Comparison of ENCODE assay signal across 20 cellular contexts in genomic region chr1:64886877-64887276, GRCh38.
DNase-seq lines count a peak whose midpoint lies in the region; FAIRE-seq lines count a peak whose summit lies in the region.
"Had no signal": no experiment of that assay in that cellular context is flagged by ENCODE, and none has a peak within 500 bp of the region (broad histone marks: within the 10 kb centered on the region; RNA-seq: fewer than 3 reads in every experiment).

No MANE protein-coding gene starts in this region.

- H3K9me3 Mint-ChIP-seq in activated naive CD8-positive, alpha-beta T cell (ENCODE audit: low read depth) = no peaks in the 10 kb centered on the region
- H3K9me3 Mint-ChIP-seq in activated naive CD8-positive, alpha-beta T cell treated with anti-CD3 and anti-CD28 coated beads for 36 hours = no peaks in the 10 kb centered on the region
- H3K9me3 Mint-ChIP-seq: activated CD4-positive, alpha-beta T cell treated with anti-CD3 and anti-CD28 coated beads, Interleukin-2, amount 10 ng/mL, durations not matched to agents 7 days and 5 days; activated T-helper 2 cell treated with anti-CD3 and anti-CD28 coated beads, Interferon-gamma antibody, Interleukin-2, Interleukin-4, amounts not matched to agents 10 μg/mL and 5 μg/mL and 100 μg/mL, durations not matched to agents 14 hours and 24 hours and 36 hours; brain had no signal

- intact Hi-C loops in head of caudate nucleus (cut with DNase I) = no loop called here

- no peaks in the 10 kb centered on the region for H3K36me3 ChIP-seq in iPS-20b (ENCODE audit: insufficient read depth, low read depth, low read length)
- H3K36me3 ChIP-seq: uterus had no signal

- FAIRE-seq in frontal cortex (lab: Jason Lieb, UNC) (no peak), urothelium cell line (lab: Jason Lieb, UNC) (no peak)
- FAIRE-seq: GM12878 had no signal

- no peaks in the 10 kb centered on the region for H3K27me3 Mint-ChIP-seq in activated naive CD8-positive, alpha-beta T cell
- H3K27me3 Mint-ChIP-seq in activated naive CD8-positive, alpha-beta T cell treated with anti-CD3 and anti-CD28 coated beads for 36 hours = no peaks in the 10 kb centered on the region
- H3K27me3 Mint-ChIP-seq: activated CD4-positive, alpha-beta T cell treated with anti-CD3 and anti-CD28 coated beads, Interleukin-2, amount 10 ng/mL, durations not matched to agents 7 days and 5 days; brain had no signal

- H3K36me3 Mint-ChIP-seq in activated naive CD8-positive, alpha-beta T cell = peaks cover 3% of the 10 kb centered on the region
- peaks cover 15% of the 10 kb centered on the region for H3K36me3 Mint-ChIP-seq in activated naive CD8-positive, alpha-beta T cell treated with anti-CD3 and anti-CD28 coated beads for 36 hours

- peaks cover 28% of the 10 kb centered on the region; the same call in 1 of the 2 replicates for H3K4me1 ChIP-seq in iPS-20b (ENCODE audit: insufficient read depth, low read length)
- H3K4me1 ChIP-seq: right lobe of liver, uterus had no signal

- peak overlapping the region; percentile 69 for H3K27ac Mint-ChIP-seq in activated naive CD8-positive, alpha-beta T cell
- no peak overlapping the region for H3K27ac Mint-ChIP-seq in activated naive CD8-positive, alpha-beta T cell treated with anti-CD3 and anti-CD28 coated beads for 36 hours
- H3K27ac Mint-ChIP-seq: activated CD4-positive, alpha-beta T cell treated with anti-CD3 and anti-CD28 coated beads, Interleukin-2, amount 10 ng/mL, durations not matched to agents 7 days and 5 days; activated T-helper 2 cell treated with anti-CD3 and anti-CD28 coated beads, Interferon-gamma antibody, Interleukin-2, Interleukin-4, amounts not matched to agents 10 μg/mL and 5 μg/mL and 100 μg/mL, durations not matched to agents 14 hours and 24 hours and 36 hours had no signal

- DNase-seq in activated naive CD8-positive, alpha-beta T cell treated with anti-CD3 and anti-CD28 coated beads for 36 hours = no peak
- DNase-seq in NCI-H748 (lab: John Stamatoyannopoulos, UW; ENCODE audit: unreplicated experiment) (peak; percentile 56), head of caudate nucleus (no peak), SW480 (ENCODE audit: low spot score) (no peak), frontal cortex (ENCODE audit: low spot score in 2 of 2) (no peak), urothelium cell line (ENCODE audit: low spot score) (no peak)
- DNase-seq: activated CD4-positive, alpha-beta T cell treated with anti-CD3 and anti-CD28 coated beads, Interleukin-2, amount 10 ng/mL, durations not matched to agents 7 days and 5 days; DMS53; GOT3; left ventricle myocardium superior; NCI-H1105 treated with DMSO at 0.1 percent for 48 hours; right lobe of liver; substantia nigra; uterus had no signal

- H3K4me3 Mint-ChIP-seq in activated naive CD8-positive, alpha-beta T cell = no peak overlapping the region
- H3K4me3 Mint-ChIP-seq in activated naive CD8-positive, alpha-beta T cell treated with anti-CD3 and anti-CD28 coated beads for 36 hours = no peak overlapping the region
- H3K4me3 Mint-ChIP-seq: activated CD4-positive, alpha-beta T cell treated with anti-CD3 and anti-CD28 coated beads, Interleukin-2, amount 10 ng/mL, durations not matched to agents 7 days and 5 days; brain had no signal

- H3K9ac ChIP-seq in iPS-20b (ENCODE audit: low read depth, low read length) = peak overlapping the region; percentile 8; the same call in 1 of the 2 replicates
- H3K9ac ChIP-seq: BLaER1 treated with 17β-estradiol and CSF1 and Interleukin-3, amounts not matched to agents 10 nM and 100 nM had no signal

- no peak overlapping the region for H3K27ac ChIP-seq in iPS-20b (ENCODE audit: low read length)
- H3K27ac ChIP-seq: right lobe of liver, uterus had no signal

- H3K27me3 ChIP-seq in iPS-20b (ENCODE audit: insufficient read depth, low read length) = no peaks in the 10 kb centered on the region
- H3K27me3 ChIP-seq: BLaER1 treated with 17β-estradiol and CSF1 and Interleukin-3, amounts not matched to agents 10 nM and 100 nM; right lobe of liver; uterus had no signal

- H3K4me3 ChIP-seq in iPS-20b (ENCODE audit: low read length) = no peak overlapping the region
- H3K4me3 ChIP-seq: BLaER1 treated with 17β-estradiol and CSF1 and Interleukin-3, amounts not matched to agents 10 nM and 100 nM; GM12878; right lobe of liver; uterus had no signal

- no peaks in the 10 kb centered on the region for H3K9me3 ChIP-seq in iPS-20b (ENCODE audit: insufficient read depth, low read depth, low read length)
- H3K9me3 ChIP-seq: BLaER1 treated with 17β-estradiol and CSF1 and Interleukin-3, amounts not matched to agents 10 nM and 100 nM; right lobe of liver; uterus had no signal

- peaks cover 86% of the 10 kb centered on the region for H3K4me1 Mint-ChIP-seq in activated naive CD8-positive, alpha-beta T cell (ENCODE audit: low read depth)
- peaks cover 67% of the 10 kb centered on the region for H3K4me1 Mint-ChIP-seq in activated naive CD8-positive, alpha-beta T cell treated with anti-CD3 and anti-CD28 coated beads for 36 hours
